ENCODE assay signal across 27 cellular contexts in the genomic region with DNA sequence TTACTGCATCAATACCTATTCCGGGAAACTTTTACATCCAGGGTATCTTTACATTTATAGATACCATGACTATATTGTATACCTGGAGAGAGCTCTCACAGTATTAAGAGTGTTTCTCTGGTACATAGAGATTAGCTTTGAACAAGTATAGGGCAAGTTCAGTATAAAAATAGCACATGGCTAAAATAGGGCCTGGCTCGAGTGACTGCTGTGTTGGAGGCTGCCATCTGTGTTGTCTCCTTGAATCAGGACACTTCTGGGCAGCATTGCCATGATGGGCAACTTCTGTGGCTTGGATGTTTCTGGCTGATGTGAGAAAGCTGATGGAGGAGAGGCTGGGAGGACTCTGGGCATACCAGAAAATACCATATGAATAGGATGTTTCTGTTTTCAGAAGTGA. TPM values are rescaled to one million over a fixed set of nuclear protein-coding genes. Genes with fewer than 3 reads are reported as not detected.
A peak's percentile ranks its signal among the peaks of the same experiment; 100 is the strongest.
DNase-seq lines count a peak whose midpoint lies in the region; ATAC-seq, FAIRE-seq and TF ChIP-seq lines count a peak whose summit lies in the region.
"Had no signal": no experiment of that assay in that cellular context is flagged by ENCODE, and none has a peak within 500 bp of the region (broad histone marks: within the 10 kb centered on the region; RNA-seq: fewer than 3 reads in every experiment).

No MANE protein-coding gene starts in this region.

- no peak overlapping the region for H3K9ac ChIP-seq in neural progenitor cell

- DNase-seq in Right ventricle myocardium inferior (ENCODE audit: missing footprints) (no peak), cardiac septum (ENCODE audit: low spot score) (no peak), left cardiac atrium (no peak), neural progenitor cell (ENCODE audit: low spot score) (no peak), H54 (ENCODE audit: insufficient read length, low spot score) (no peak), esophagus muscularis mucosa (ENCODE audit: extremely low spot score) (no peak)
- DNase-seq in activated CD8-positive, alpha-beta memory T cell treated with anti-CD3 and anti-CD28 coated beads, Interleukin-2, amount 50 U/mL, for 4 hours = no peak
- DNase-seq: 8988T; activated CD4-positive, alpha-beta T cell treated with anti-CD3 and anti-CD28 coated beads, Interleukin-2, amount 50 U/mL, for 1 hour; activated T-cell treated with anti-CD3 and anti-CD28 coated beads, Interleukin-2, amount 50 U/mL, for 48 hours; CD4-positive, CD25-positive, alpha-beta regulatory T cell; colonic mucosa; effector CD8-positive, alpha-beta T cell; Kasumi-1; naive thymus-derived CD8-positive, alpha-beta T cell; NCI-H1436; NCI-H2107; NCI-H748 treated with DMSO at 0.1 percent for 48 hours; ovary; retina; stimulated activated naive CD4-positive, alpha-beta T cell; testis had no signal

- H3K4me3 ChIP-seq in neural progenitor cell (no peak overlapping the region), esophagus muscularis mucosa (no peak overlapping the region)
- H3K4me3 ChIP-seq: body of pancreas, colonic mucosa, ovary, testis had no signal

- H3K79me2 ChIP-seq in neural progenitor cell (ENCODE audit: low read depth) = no peaks in the 10 kb centered on the region

- H3K4me3 Mint-ChIP-seq in neural progenitor cell = no peak overlapping the region
- H3K4me3 Mint-ChIP-seq: CD4-positive, CD25-positive, alpha-beta regulatory T cell; HFFc6; naive thymus-derived CD8-positive, alpha-beta T cell had no signal

- H2AFZ ChIP-seq in neural progenitor cell (replicated peaks) = no peak overlapping the region

- H3K27ac ChIP-seq in neural progenitor cell (no peak overlapping the region), esophagus muscularis mucosa (replicated peaks in 1 of 4) (no peak overlapping the region)
- H3K27ac ChIP-seq: body of pancreas, colonic mucosa, epithelial cell of prostate, ovary, testis had no signal

- peaks cover 34% of the 10 kb centered on the region for H3K4me1 Mint-ChIP-seq in neural progenitor cell
- H3K4me1 Mint-ChIP-seq: CD4-positive, CD25-positive, alpha-beta regulatory T cell; naive thymus-derived CD8-positive, alpha-beta T cell had no signal

- H3K9me3 ChIP-seq in neural progenitor cell (ENCODE audit: low read depth) = no peaks in the 10 kb centered on the region
- H3K9me3 ChIP-seq in esophagus muscularis mucosa = no peaks in the 10 kb centered on the region
- H3K9me3 ChIP-seq: body of pancreas, colonic mucosa, ovary, testis had no signal

- H3K9me3 Mint-ChIP-seq in neural progenitor cell = peaks cover 32% of the 10 kb centered on the region

- FAIRE-seq in H54 (lab: Jason Lieb, UNC) = no peak
- FAIRE-seq: HepG2 had no signal

- TF ChIP-seq EP300 in esophagus muscularis mucosa (IDR thresholded peaks at IDR 0.05) = no peak

- H3K27ac Mint-ChIP-seq in neural progenitor cell = peak overlapping the region; percentile 65
- H3K27ac Mint-ChIP-seq: CD4-positive, CD25-positive, alpha-beta regulatory T cell; HFFc6; naive thymus-derived CD8-positive, alpha-beta T cell had no signal

- intact Hi-C loops in Right ventricle myocardium inferior (cut with DNase I) = no loop called here
- intact Hi-C loops in cardiac septum (cut with DNase I) = loop anchor here (5.0 kb wide), 1 partner anchor 49 kb away; no protein-coding TSS in a partner anchor
- intact Hi-C loops in left cardiac atrium (cut with DNase I) = loop anchor here in 1 of 2 donors (10.0 kb wide), 1 partner anchor 137 kb away; no protein-coding TSS in a partner anchor
- intact Hi-C loops in esophagus muscularis mucosa (cut with DNase I) = no loop called here

- WGBS in esophagus muscularis mucosa = 66% methylated on average over 2 of the region's 2 CpGs

- TF ChIP-seq POLR2A in H54 (IDR thresholded peaks at IDR 0.05; ENCODE audit: low read depth, low read length) (no peak), esophagus muscularis mucosa (IDR thresholded peaks at IDR 0.05; ENCODE audit: low read depth) (no peak)

- H3K4me1 ChIP-seq in neural progenitor cell (peaks cover 19% of the 10 kb centered on the region), esophagus muscularis mucosa (peaks cover 0 to 11% (median 10%) of the 10 kb centered on the region in 4 donors)
- H3K4me1 ChIP-seq: colonic mucosa had no signal

- H3K36me3 ChIP-seq in neural progenitor cell (no peaks in the 10 kb centered on the region), esophagus muscularis mucosa (no peaks in the 10 kb centered on the region)
- H3K36me3 ChIP-seq: colonic mucosa, ovary had no signal

- TF ChIP-seq CTCF in neural progenitor cell (IDR thresholded peaks at IDR 0.05) = no peak
- TF ChIP-seq CTCF in esophagus muscularis mucosa (IDR thresholded peaks at IDR 0.05) = no peak

- H3K27me3 Mint-ChIP-seq in neural progenitor cell (ENCODE audit: insufficient read depth, low read depth) = no peaks in the 10 kb centered on the region
- H3K27me3 Mint-ChIP-seq: CD4-positive, CD25-positive, alpha-beta regulatory T cell had no signal

- peaks cover 20% of the 10 kb centered on the region for H3K36me3 Mint-ChIP-seq in neural progenitor cell
- H3K36me3 Mint-ChIP-seq: CD4-positive, CD25-positive, alpha-beta regulatory T cell; naive thymus-derived CD8-positive, alpha-beta T cell had no signal

- peaks cover 6% of the 10 kb centered on the region for H4K20me1 ChIP-seq in neural progenitor cell (ENCODE audit: low read depth)

- no peaks in the 10 kb centered on the region for H3K27me3 ChIP-seq in neural progenitor cell
- no peaks in the 10 kb centered on the region for H3K27me3 ChIP-seq in esophagus muscularis mucosa
- H3K27me3 ChIP-seq: body of pancreas, colonic mucosa, ovary, testis had no signal

- no peak overlapping the region for H3K4me2 ChIP-seq in neural progenitor cell

- H3F3A ChIP-seq in neural progenitor cell (ENCODE audit: low read depth) = peaks cover 8% of the 10 kb centered on the region

- ATAC-seq in Right ventricle myocardium inferior (peak; percentile 90), left cardiac atrium (peak; percentile 73 to 86), HG02884 (IDR thresholded peaks at IDR 0.05; ENCODE audit: unreplicated experiment) (no peak)
- ATAC-seq: HepG2; naive thymus-derived CD8-positive, alpha-beta T cell had no signal

RNA-seq across cellular contexts. Expression of a gene that starts 18.7 kb away (rescaled TPM):
- total RNA-seq in Right ventricle myocardium inferior (1.1 TPM), cardiac septum (2.1 TPM), left cardiac atrium (1 to 10 TPM; 1.8 to 3.5 TPM), neural progenitor cell (ENCODE audit: low replicate concordance) (19.1 and 25.7 TPM in 2 replicates), esophagus muscularis mucosa (1 to 10 TPM in 1 of 4 donors, under 1 TPM in 3; 0.52 to 1.7 (median 0.75) TPM)
- total RNA-seq: CD4-positive, CD25-positive, alpha-beta regulatory T cell; HepG2; naive thymus-derived CD8-positive, alpha-beta T cell had no signal
